ENCODE assay signal across 13 cellular contexts in the genomic region with DNA sequence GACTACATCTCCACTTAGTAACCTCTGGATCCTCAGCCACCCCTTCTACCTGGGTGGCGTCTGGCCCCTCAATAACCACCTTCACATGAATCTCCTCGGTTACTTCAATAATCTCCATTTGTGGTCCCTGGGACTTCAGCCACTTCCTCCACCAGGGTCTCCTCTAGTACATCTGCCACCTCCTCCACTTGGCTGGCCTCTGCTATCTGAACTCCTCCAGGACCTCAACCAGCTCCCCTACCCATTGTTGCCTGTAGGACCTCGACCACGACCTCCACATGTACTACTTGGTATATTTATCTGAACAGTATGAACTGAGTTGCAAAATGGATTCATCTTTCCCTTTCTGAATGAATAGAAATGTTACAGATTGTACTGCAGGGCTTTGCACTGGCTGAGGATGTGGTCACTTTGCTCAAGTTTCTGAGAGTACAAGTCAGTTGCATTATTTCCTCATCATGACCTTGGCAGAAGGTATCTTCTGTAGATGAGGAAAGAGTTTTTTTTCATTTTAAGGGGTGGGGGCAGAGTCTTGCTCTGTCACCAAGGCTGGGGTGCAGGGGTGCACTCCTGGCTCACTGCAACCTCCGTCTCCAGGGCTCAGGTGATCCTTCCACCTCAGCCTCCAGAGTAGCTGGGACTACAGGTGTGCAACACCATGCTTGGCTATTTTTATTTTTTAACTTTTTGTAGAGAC. TPM values are rescaled to one million over a fixed set of nuclear protein-coding genes. Genes with fewer than 3 reads are reported as not detected.
DNase-seq lines count a peak whose midpoint lies in the region; ATAC-seq and TF ChIP-seq lines count a peak whose summit lies in the region.
"Had no signal": no experiment of that assay in that cellular context is flagged by ENCODE, and none has a peak within 500 bp of the region (broad histone marks: within the 10 kb centered on the region; RNA-seq: fewer than 3 reads in every experiment).

No MANE protein-coding gene starts in this region.

- no peak overlapping the region for H3K4me2 ChIP-seq in neuronal stem cell (ENCODE audit: insufficient read depth, low read length, poor library complexity, severe bottlenecking)

- peak overlapping the region; percentile 6 for H3K27ac Mint-ChIP-seq in dendritic cell treated with granulocyte-macrophage colony-stimulating factor and Interleukin-4, amounts not matched to agents 40 ng/mL and 50 ng/mL, for 4 days
- H3K27ac Mint-ChIP-seq in Caco-2 (ENCODE audit: unreplicated experiment), result no peak overlapping the region

- H3K4ac ChIP-seq in neuronal stem cell (ENCODE audit: low read length), result no peak overlapping the region

- no peak overlapping the region for H3K18ac ChIP-seq in neuronal stem cell (ENCODE audit: low read length)

- no peak overlapping the region for H4K91ac ChIP-seq in neuronal stem cell (ENCODE audit: low read depth, low read length, poor library complexity)

- H2AFZ ChIP-seq in neuronal stem cell (ENCODE audit: low read length), result no peak overlapping the region

- no peak overlapping the region for H3K23ac ChIP-seq in neuronal stem cell (ENCODE audit: low read depth, low read length, poor library complexity)

- H3K27me3 ChIP-seq in neuronal stem cell (ENCODE audit: control insufficient read depth in 3 of 3, insufficient read depth in 3 of 3, low read depth in 1 of 3, low read length in 3 of 3) (no peaks in the 10 kb centered on the region), adrenal gland (no peaks in the 10 kb centered on the region), Caco-2 (replicated peaks; ENCODE audit: control insufficient read depth, insufficient read depth, low read length) (no peaks in the 10 kb centered on the region)

- H3K14ac ChIP-seq in neuronal stem cell (ENCODE audit: low read length), result no peak overlapping the region

- WGBS in neuronal stem cell (ENCODE audit: extremely low coverage in 2 of 2, insufficient read length in 2 of 2, insufficient replicate concordance in 1 of 2), 2 donors, result no CpG with 5 or more reads among the region's 5 CpGs
- WGBS in adrenal gland, 4 donors, result 46 to 86% (median 69%) methylated on average over 4 to 5 of the region's 5 CpGs

- no peak overlapping the region for H3K4me3 ChIP-seq in neuronal stem cell (ENCODE audit: low read length in 2 of 2)
- no peak overlapping the region for H3K4me3 ChIP-seq in adrenal gland
- no peak overlapping the region for H3K4me3 ChIP-seq in Caco-2 (ENCODE audit: low read depth, low read length)
- H3K4me3 ChIP-seq: heart right ventricle had no signal

- H2BK120ac ChIP-seq in neuronal stem cell (ENCODE audit: low read depth, low read length), result no peak overlapping the region

- DNase-seq in GM19238 (ENCODE audit: insufficient read length, low spot score), result no peak
- no peak for DNase-seq in neuronal stem cell (ENCODE audit: low spot score)
- no peak for DNase-seq in adrenal gland
- DNase-seq in Caco-2, result no peak
- DNase-seq: activated CD4-positive, alpha-beta T cell treated with anti-CD3 and anti-CD28 coated beads, Interleukin-2, amount 50 U/mL, for 48 hours; heart right ventricle; IMR-90; OCI-M1 had no signal

- H3K9ac ChIP-seq in neuronal stem cell (ENCODE audit: low read depth, low read length, poor library complexity), result no peak overlapping the region

- H2BK12ac ChIP-seq in neuronal stem cell (ENCODE audit: low read length), result no peak overlapping the region

- peaks cover 7% of the 10 kb centered on the region for H3K27me3 Mint-ChIP-seq in dendritic cell treated with granulocyte-macrophage colony-stimulating factor and Interleukin-4, amounts not matched to agents 40 ng/mL and 50 ng/mL, for 4 days
- peaks cover 6% of the 10 kb centered on the region for H3K27me3 Mint-ChIP-seq in Caco-2 (ENCODE audit: insufficient read depth, unreplicated experiment)

- BruUV-seq in Caco-2 (replicated peaks; lab: Mats Ljungman, UMichigan), result no TSS peak

- H2AK5ac ChIP-seq in neuronal stem cell (ENCODE audit: low read depth, low read length), result no peak overlapping the region

- H3K27ac ChIP-seq in neuronal stem cell (replicated peaks; ENCODE audit: low read length) (no peak overlapping the region), adrenal gland (no peak overlapping the region)
- H3K27ac ChIP-seq: heart right ventricle had no signal

- ATAC-seq in GM18868 (IDR thresholded peaks at IDR 0.05; ENCODE audit: unreplicated experiment), result peak; percentile 49
- peak; percentile 83 for ATAC-seq in GM21576 (IDR thresholded peaks at IDR 0.05; ENCODE audit: unreplicated experiment)
- peak; percentile 83 for ATAC-seq in HG03442 (IDR thresholded peaks at IDR 0.05; ENCODE audit: unreplicated experiment)

- no peaks in the 10 kb centered on the region for H3K9me3 ChIP-seq in neuronal stem cell (replicated peaks in 1 of 2; ENCODE audit: control insufficient read depth in 2 of 2, insufficient read depth in 1 of 2, low read depth in 1 of 2, low read length in 2 of 2)
- H3K9me3 ChIP-seq in adrenal gland (replicated peaks in 1 of 3), result no peaks in the 10 kb centered on the region
- H3K9me3 ChIP-seq in Caco-2, result no peaks in the 10 kb centered on the region
- H3K9me3 ChIP-seq: heart right ventricle had no signal

- no peak overlapping the region for H2BK5ac ChIP-seq in neuronal stem cell (ENCODE audit: low read length)

- H3K4me1 ChIP-seq in neuronal stem cell (ENCODE audit: control insufficient read depth in 2 of 2, insufficient read depth in 1 of 2, low read depth in 1 of 2, low read length in 2 of 2) (peaks cover 0 to 3% of the 10 kb centered on the region in 2 donors), adrenal gland (replicated peaks in 1 of 2) (no peaks in the 10 kb centered on the region), Caco-2 (no peaks in the 10 kb centered on the region)

- CTCF ChIA-PET in Caco-2 (lab: Charles Lee), result interaction anchor here (1.1 kb wide), 1 partner anchor 195 kb away, joined by 3 read pairs; no protein-coding TSS in a partner anchor

- TF ChIP-seq CTCF in adrenal gland (IDR thresholded peaks at IDR 0.05) (no peak), Caco-2 (IDR thresholded peaks at IDR 0.05; ENCODE audit: insufficient read depth in 1 of 2, low read depth in 1 of 2, low read length in 1 of 2, severe bottlenecking in 1 of 2, unreplicated experiment in 1 of 2) (no peak)

- H4K8ac ChIP-seq in neuronal stem cell (ENCODE audit: low read depth, low read length), result no peak overlapping the region

- H3K4me3 Mint-ChIP-seq in dendritic cell treated with granulocyte-macrophage colony-stimulating factor and Interleukin-4, amounts not matched to agents 40 ng/mL and 50 ng/mL, for 4 days, result no peak overlapping the region
- no peak overlapping the region for H3K4me3 Mint-ChIP-seq in Caco-2 (ENCODE audit: unreplicated experiment)
- H3K4me3 Mint-ChIP-seq: neural crest cell had no signal

- H3K9me3 Mint-ChIP-seq in dendritic cell treated with granulocyte-macrophage colony-stimulating factor and Interleukin-4, amounts not matched to agents 40 ng/mL and 50 ng/mL, for 4 days, result no peaks in the 10 kb centered on the region
- H3K9me3 Mint-ChIP-seq in Caco-2 (ENCODE audit: unreplicated experiment), result no peaks in the 10 kb centered on the region

- H3K36me3 ChIP-seq in neuronal stem cell (replicated peaks in 1 of 2; ENCODE audit: control insufficient read depth in 2 of 2, insufficient read depth in 2 of 2, low read length in 2 of 2), result no peaks in the 10 kb centered on the region
- no peaks in the 10 kb centered on the region for H3K36me3 ChIP-seq in adrenal gland (replicated peaks in 1 of 2)
- no peaks in the 10 kb centered on the region for H3K36me3 ChIP-seq in Caco-2 (ENCODE audit: control insufficient read depth, insufficient read depth, low read length)
- H3K36me3 ChIP-seq: heart right ventricle had no signal

- POLR2A ChIA-PET in Caco-2 (lab: Charles Lee), result no interaction called here

- H3K79me1 ChIP-seq in neuronal stem cell (ENCODE audit: low read depth, low read length), result no peaks in the 10 kb centered on the region

- intact Hi-C loops in dendritic cell treated with granulocyte-macrophage colony-stimulating factor and Interleukin-4, amounts not matched to agents 40 ng/mL and 50 ng/mL, for 4 days (cut with micrococcal nuclease), result loop anchor here (10.0 kb wide), 1 partner anchor 199 kb away; no protein-coding TSS in a partner anchor
- intact Hi-C loops in adrenal gland (cut with DNase I) (no loop called here), Caco-2 (cut with micrococcal nuclease; ENCODE audit: unreplicated experiment) (no loop called here)

- no peak for TF ChIP-seq POLR2A in adrenal gland (IDR thresholded peaks at IDR 0.05)

- H3K36me3 Mint-ChIP-seq in dendritic cell treated with granulocyte-macrophage colony-stimulating factor and Interleukin-4, amounts not matched to agents 40 ng/mL and 50 ng/mL, for 4 days (ENCODE audit: low read depth), result no peaks in the 10 kb centered on the region
- no peaks in the 10 kb centered on the region for H3K36me3 Mint-ChIP-seq in Caco-2 (ENCODE audit: insufficient read depth, unreplicated experiment)

- no peak overlapping the region for H2BK15ac ChIP-seq in neuronal stem cell (ENCODE audit: low read length)

- H3K4me1 Mint-ChIP-seq in dendritic cell treated with granulocyte-macrophage colony-stimulating factor and Interleukin-4, amounts not matched to agents 40 ng/mL and 50 ng/mL, for 4 days (ENCODE audit: low read depth), result peaks cover 29% of the 10 kb centered on the region
- no peaks in the 10 kb centered on the region for H3K4me1 Mint-ChIP-seq in Caco-2 (ENCODE audit: low read depth, unreplicated experiment)

RNA-seq across cellular contexts. Expression of a gene that starts 36.0 kb away (rescaled TPM):
- 0.11 TPM for polyA plus RNA-seq in neuronal stem cell (2013, experiment 1 of 2)
- polyA plus RNA-seq in neuronal stem cell (2013, experiment 2 of 2), result 0.18 TPM
- total RNA-seq in adrenal gland, result 1 to 10 TPM in 2 of 8 donors, under 1 TPM in 5, not detected in 1; 0.29 to 1.7 (median 0.70) TPM
- polyA plus RNA-seq in adrenal gland, result under 1 TPM; 0.16 to 0.46 (median 0.20) TPM
- 3.2 and 3.4 TPM in 2 replicates for total RNA-seq in Caco-2 (2022)
- total RNA-seq: IMR-90, neural crest cell had no signal
- polyA plus RNA-seq: heart right ventricle, IMR-90 had no signal

RNA-seq across cellular contexts. Expression of a gene that starts 48.1 kb away (rescaled TPM):
- polyA plus RNA-seq in neuronal stem cell (2013, experiment 1 of 2), result 47.4 TPM
- polyA plus RNA-seq in neuronal stem cell (2013, experiment 2 of 2), result 40.6 TPM
- total RNA-seq in adrenal gland, result 10 to 100 TPM; 39.0 to 99.5 (median 67.7) TPM
- polyA plus RNA-seq in adrenal gland, result 100 to 1,000 TPM in 2 of 3 donors, 10 to 100 TPM in 1; 83.3 to 249 (median 239) TPM
- total RNA-seq in Caco-2 (2022), result 316 and 327 TPM in 2 replicates
